In the genomic region with DNA sequence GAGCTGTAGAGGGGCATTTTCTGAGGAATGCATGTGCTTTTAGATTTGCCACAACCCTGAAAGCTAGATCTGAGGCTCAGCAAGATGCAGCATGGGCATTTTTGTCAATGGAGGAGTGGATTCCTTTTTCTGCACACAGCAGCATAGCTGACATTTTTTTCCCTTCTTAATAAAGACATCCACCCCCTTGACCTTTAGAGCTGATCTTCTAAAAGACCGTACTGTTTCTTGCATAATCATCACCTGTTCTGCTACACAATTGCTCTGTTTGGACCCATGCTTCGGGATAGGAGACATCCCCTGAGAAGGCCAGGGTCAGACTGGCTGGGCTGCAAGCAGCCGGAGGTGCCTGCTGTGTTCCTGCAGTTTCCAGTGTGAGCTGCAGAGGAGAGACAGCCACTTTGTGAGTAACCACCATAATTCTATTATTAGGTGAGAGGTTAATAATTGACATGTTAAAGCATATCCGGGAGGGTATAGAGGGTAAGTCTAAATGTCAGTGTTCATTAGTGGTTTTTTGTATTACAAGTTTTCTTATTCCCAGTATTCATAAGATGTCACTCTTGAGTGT, we compare ENCODE assay signal across 11 cellular contexts.
DNase-seq lines count a peak whose midpoint lies in the region; ATAC-seq and TF ChIP-seq lines count a peak whose summit lies in the region.
"Had no signal": no experiment of that assay in that cellular context is flagged by ENCODE, and none has a peak within 500 bp of the region (broad histone marks: within the 10 kb centered on the region; RNA-seq: fewer than 3 reads in every experiment).

No MANE protein-coding gene starts in this region.

- no peaks in the 10 kb centered on the region for H3K79me2 ChIP-seq in OCI-LY3 (ENCODE audit: low read length)
- H3K79me2 ChIP-seq in osteoblast (ENCODE audit: insufficient read depth, low read length): no peaks in the 10 kb centered on the region

- H2AFZ ChIP-seq in OCI-LY3 (ENCODE audit: low read depth, low read length) (no peak overlapping the region; the same call in 1 of the 2 replicates), osteoblast (ENCODE audit: low read length) (no peak overlapping the region)

- peak overlapping the region; percentile 61 for H3K4me2 ChIP-seq in OCI-LY3 (ENCODE audit: low read length)
- no peak overlapping the region for H3K4me2 ChIP-seq in osteoblast (ENCODE audit: insufficient read depth, low read length)

- TF ChIP-seq CTCF in OCI-LY3 (IDR thresholded peaks at IDR 0.05; ENCODE audit: low read depth, low read length) (no peak), osteoblast (IDR thresholded peaks at IDR 0.05; ENCODE audit: extremely low read depth, low read depth, low read length) (no peak)

- no peaks in the 10 kb centered on the region for H4K20me1 ChIP-seq in OCI-LY3 (ENCODE audit: insufficient read depth, low read length)
- no peaks in the 10 kb centered on the region for H4K20me1 ChIP-seq in osteoblast (ENCODE audit: insufficient read depth, low read length)

- H3K9me3 ChIP-seq in OCI-LY3 (ENCODE audit: insufficient read depth, low read length): no peaks in the 10 kb centered on the region
- no peaks in the 10 kb centered on the region for H3K9me3 ChIP-seq in osteoblast (ENCODE audit: low read depth, low read length)
- H3K9me3 ChIP-seq: lower lobe of right lung had no signal

- ATAC-seq in GM18520 (IDR thresholded peaks at IDR 0.05; ENCODE audit: unreplicated experiment) (peak; percentile 81), GM21786 (IDR thresholded peaks at IDR 0.05; ENCODE audit: unreplicated experiment) (peak; percentile 92)

- H3K4me3 ChIP-seq in OCI-LY3 (ENCODE audit: low read length) (peak overlapping the region; percentile 7; the same call in 1 of the 2 replicates), osteoblast (ENCODE audit: insufficient read depth, low read length) (no peak overlapping the region)
- H3K4me3 ChIP-seq: cardiac muscle cell, lower lobe of right lung had no signal

- H3K36me3 ChIP-seq in OCI-LY3 (replicated peaks; ENCODE audit: low read depth, low read length): no peaks in the 10 kb centered on the region
- no peaks in the 10 kb centered on the region for H3K36me3 ChIP-seq in osteoblast (ENCODE audit: insufficient read depth, low read length)
- H3K36me3 ChIP-seq: cardiac muscle cell, lower lobe of right lung had no signal

- H3K27ac ChIP-seq in OCI-LY3 (ENCODE audit: low read length) (no peak overlapping the region), osteoblast (ENCODE audit: low read depth, low read length) (no peak overlapping the region)
- H3K27ac ChIP-seq: cardiac muscle cell, lower lobe of right lung had no signal

- H3K27me3 ChIP-seq in OCI-LY3 (ENCODE audit: low read depth, low read length) (no peaks in the 10 kb centered on the region), osteoblast (ENCODE audit: insufficient read depth, low read length) (no peaks in the 10 kb centered on the region)
- H3K27me3 ChIP-seq: cardiac muscle cell had no signal

- DNase-seq in osteoblast (ENCODE audit: insufficient read length, low spot score, missing footprints): peak; percentile 19
- no peak for DNase-seq in EL
- no peak for DNase-seq in NOMO-1 treated with DMSO at 0.1 percent for 48 hours (lab: John Stamatoyannopoulos, UW; ENCODE audit: unreplicated experiment)
- no peak for DNase-seq in NCI-H2081 (lab: John Stamatoyannopoulos, UW)
- no peak for DNase-seq in midbrain (lab: John Stamatoyannopoulos, UW)
- DNase-seq: lower lobe of right lung, NCI-H1092 had no signal

- H3K4me1 ChIP-seq in OCI-LY3 (ENCODE audit: low read length): peaks cover 26% of the 10 kb centered on the region
- H3K4me1 ChIP-seq in osteoblast (ENCODE audit: insufficient read depth, low read length): peaks cover 2% of the 10 kb centered on the region
- H3K4me1 ChIP-seq: lower lobe of right lung had no signal

- H3K9ac ChIP-seq in OCI-LY3 (ENCODE audit: low read length): no peak overlapping the region
